ENCODE assay signal across 25 cellular contexts in the genomic region with DNA sequence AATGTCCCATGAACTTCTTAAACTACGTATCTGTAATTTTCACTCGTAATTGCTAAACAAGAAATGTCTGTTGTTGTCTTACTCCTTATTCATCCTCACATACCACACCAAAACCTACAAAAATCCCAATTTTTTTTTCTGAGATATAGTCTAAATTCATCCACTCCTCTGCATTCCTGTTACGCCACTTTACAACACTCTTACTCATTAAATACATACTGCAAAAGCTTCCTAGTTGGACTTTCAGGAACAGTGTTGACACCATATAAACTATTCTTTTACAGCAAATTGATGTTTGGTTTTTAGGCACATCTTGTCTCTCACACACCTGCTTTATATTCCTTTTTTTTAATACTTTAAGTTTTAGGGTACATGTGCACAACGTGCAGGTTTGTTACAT.
"Had no signal": no experiment of that assay in that cellular context is flagged by ENCODE, and none has a peak within 500 bp of the region (broad histone marks: within the 10 kb centered on the region; RNA-seq: fewer than 3 reads in every experiment).

No MANE protein-coding gene starts in this region.

- H3K27ac ChIP-seq: stomach, suprapubic skin, testis, thoracic aorta, thyroid gland, tibial artery, tibial nerve, transverse colon, upper lobe of left lung, upper lobe of right lung, uterus, vagina had no signal

- H3K4me1 ChIP-seq: stomach, suprapubic skin, testis, thyroid gland, tibial artery, tibial nerve, transverse colon, upper lobe of left lung, upper lobe of right lung, uterus, vagina had no signal

- H3K27me3 ChIP-seq: stomach, suprapubic skin, testis, thyroid gland, tibial artery, tibial nerve, transverse colon, upper lobe of left lung, upper lobe of right lung, uterus, vagina had no signal

- H3K9me3 ChIP-seq: stomach, suprapubic skin, testis, thoracic aorta, thyroid gland, tibial artery, tibial nerve, transverse colon, upper lobe of left lung, upper lobe of right lung, uterus, vagina had no signal

- ATAC-seq: stimulated activated effector memory CD8-positive, alpha-beta T cell treated with anti-CD3 and anti-CD28 coated beads, Interleukin-12 subunit alpha, Interleukin-12 subunit beta, amount 100 ng/mL, for 72 hours; stimulated activated memory B cell treated with anti-CD40 and anti-IgM and Interleukin-4, amounts not matched to agents 10 μg/mL and 1 μg/mL and 100 μg/mL, for 72 hours; stimulated activated naive B cell treated with anti-CD40 and anti-IgM and Interleukin-4, amounts not matched to agents 10 μg/mL and 1 μg/mL and 100 μg/mL, for 72 hours; stimulated activated naive CD8-positive, alpha-beta T cell treated with anti-CD3 and anti-CD28 coated beads, Interleukin-15, amount 100 ng/mL, for 72 hours; stimulated activated naive CD8-positive, alpha-beta T cell treated with anti-CD3 and anti-CD28 coated beads, Interleukin-15, Interleukin-2, amounts not matched to agents 100 U/mL and 50 U/mL, for 24 hours; upper lobe of right lung had no signal

- DNase-seq: stimulated activated CD4-positive, alpha-beta T cell treated with anti-CD3 and anti-CD28 coated beads, Interleukin-2, amount 100 ng/mL, for 48 hours; stimulated activated CD4-positive, alpha-beta T cell treated with anti-CD3 and anti-CD28 coated beads, Interleukin-4, amount 100 ng/mL, for 1 hour; stimulated activated CD4-positive, alpha-beta T cell treated with anti-CD3 and anti-CD28 coated beads, Interleukin-4, amount 100 ng/mL, for 24 hours; stimulated activated CD4-positive, alpha-beta T cell treated with anti-CD3 and anti-CD28 coated beads, Interleukin-4, amount 100 ng/mL, for 4 hours; stimulated activated CD8-positive, alpha-beta memory T cell treated with anti-CD3 and anti-CD28 coated beads, Interleukin-4, amount 100 ng/mL, for 48 hours; stimulated activated naive B cell treated with anti-CD40 and anti-IgM and Interleukin-4, amounts not matched to agents 10 μg/mL and 1 μg/mL and 100 μg/mL, for 72 hours; stimulated activated naive CD4-positive, alpha-beta T cell; stimulated activated naive CD4-positive, alpha-beta T cell treated with Interleukin-2 at 50 U/mL for 16 hours; stimulated activated naive CD8-positive, alpha-beta T cell treated with anti-CD3 and anti-CD28 coated beads, Interleukin-15, amount 100 ng/mL, for 72 hours; stimulated activated naive CD8-positive, alpha-beta T cell treated with anti-CD3 and anti-CD28 coated beads, Interleukin-15, Interleukin-2, amounts not matched to agents 100 U/mL and 50 U/mL, for 24 hours; stomach; testis; thyroid gland; tibial artery; transverse colon; trophoblast cell; upper lobe of left lung; upper lobe of right lung; uterus had no signal

- H3K36me3 ChIP-seq: stomach, suprapubic skin, thoracic aorta, thyroid gland, tibial artery, tibial nerve, transverse colon, upper lobe of left lung, upper lobe of right lung, uterus, vagina had no signal

- H3K4me3 ChIP-seq: stomach, suprapubic skin, testis, thoracic aorta, thyroid gland, tibial artery, tibial nerve, transverse colon, upper lobe of left lung, upper lobe of right lung, uterus, vagina had no signal
